ENCODE assay signal across 22 cellular contexts in the genomic region with DNA sequence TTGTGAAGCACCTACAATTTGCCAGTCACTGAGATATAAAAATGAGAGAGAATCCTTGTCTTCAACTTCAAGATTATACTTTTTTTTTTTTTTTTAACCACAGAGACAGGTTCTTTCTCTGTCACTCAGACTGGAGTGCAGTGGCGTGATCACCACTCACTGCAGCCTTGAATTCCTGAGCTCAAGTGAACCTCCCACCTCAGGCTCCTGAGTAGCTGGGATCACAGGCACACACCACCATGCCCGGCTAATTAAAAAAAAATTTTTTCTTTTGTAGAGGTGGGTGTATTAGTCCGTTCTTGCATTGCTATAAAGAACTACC.
"Had no signal": no experiment of that assay in that cellular context is flagged by ENCODE, and none has a peak within 500 bp of the region (broad histone marks: within the 10 kb centered on the region; RNA-seq: fewer than 3 reads in every experiment).

No MANE protein-coding gene starts in this region.

- ATAC-seq: gastroesophageal sphincter; pancreas; right lobe of liver; stimulated activated naive B cell treated with anti-CD40 and anti-IgM and Interleukin-4, amounts not matched to agents 10 μg/mL and 1 μg/mL and 100 μg/mL, for 72 hours had no signal

- H3K4me1 Mint-ChIP-seq: activated naive CD8-positive, alpha-beta T cell treated with anti-CD3 and anti-CD28 coated beads, Interleukin-2, amount 10 ng/mL, durations not matched to agents 7 days and 5 days had no signal

- H3K27me3 Mint-ChIP-seq: activated naive CD8-positive, alpha-beta T cell treated with anti-CD3 and anti-CD28 coated beads, Interleukin-2, amount 10 ng/mL, durations not matched to agents 7 days and 5 days had no signal

- H3K9me3 ChIP-seq: colonic mucosa, pancreas, right lobe of liver, transverse colon, uterus had no signal

- H3K4me3 Mint-ChIP-seq: activated CD4-positive, alpha-beta memory T cell treated with anti-CD3 and anti-CD28 coated beads for 36 hours; activated naive CD4-positive, alpha-beta T cell treated with anti-CD3 and anti-CD28 coated beads for 36 hours; activated naive CD8-positive, alpha-beta T cell treated with anti-CD3 and anti-CD28 coated beads, Interleukin-2, amount 10 ng/mL, durations not matched to agents 7 days and 5 days; nephron; stimulated activated naive B cell treated with anti-CD40 and anti-IgM and Interleukin-4, amounts not matched to agents 10 μg/mL and 1 μg/mL and 100 μg/mL, for 72 hours had no signal

- H3K4me3 ChIP-seq: breast epithelium, colonic mucosa, gastroesophageal sphincter, pancreas, right lobe of liver, transverse colon, uterus had no signal

- DNase-seq: activated CD4-positive, alpha-beta memory T cell treated with anti-CD3 and anti-CD28 coated beads for 36 hours; activated CD4-positive, alpha-beta T cell treated with anti-CD3 and anti-CD28 coated beads for 48 hours; activated CD4-positive, CD25-positive, alpha-beta regulatory T cell; activated naive CD4-positive, alpha-beta T cell treated with anti-CD3 and anti-CD28 coated beads for 36 hours; activated naive CD8-positive, alpha-beta T cell treated with anti-CD3 and anti-CD28 coated beads, Interleukin-2, amount 10 ng/mL, durations not matched to agents 7 days and 5 days; activated T-cell treated with anti-CD3 and anti-CD28 coated beads, Interleukin-2, amount 50 U/mL, for 48 hours; amniotic stem cell; colonic mucosa; hypothalamus; mesenchymal stem cell; pancreas; right lobe of liver; stimulated activated CD4-positive, alpha-beta T cell treated with anti-CD3 and anti-CD28 coated beads, Interleukin-2, amount 100 ng/mL, for 48 hours; stimulated activated CD8-positive, alpha-beta memory T cell treated with anti-CD3 and anti-CD28 coated beads, Interleukin-4, amount 100 ng/mL, for 48 hours; stimulated activated naive B cell treated with anti-CD40 and anti-IgM and Interleukin-4, amounts not matched to agents 10 μg/mL and 1 μg/mL and 100 μg/mL, for 72 hours; T-helper 9 cell; transverse colon had no signal

- H3K9me3 Mint-ChIP-seq: activated naive CD4-positive, alpha-beta T cell treated with anti-CD3 and anti-CD28 coated beads for 36 hours had no signal

- H3K36me3 ChIP-seq: breast epithelium, colonic mucosa, gastroesophageal sphincter, pancreas, right lobe of liver, transverse colon, uterus had no signal

- H3K27ac ChIP-seq: breast epithelium, colonic mucosa, epithelial cell of prostate, gastroesophageal sphincter, pancreas, right lobe of liver, transverse colon, uterus had no signal

- H3K36me3 Mint-ChIP-seq: activated CD4-positive, alpha-beta memory T cell treated with anti-CD3 and anti-CD28 coated beads for 36 hours; activated naive CD8-positive, alpha-beta T cell treated with anti-CD3 and anti-CD28 coated beads, Interleukin-2, amount 10 ng/mL, durations not matched to agents 7 days and 5 days had no signal

- H3K4me1 ChIP-seq: breast epithelium, colonic mucosa, gastroesophageal sphincter, pancreas, right lobe of liver, transverse colon, uterus had no signal

- H3K27me3 ChIP-seq: breast epithelium, colonic mucosa, gastroesophageal sphincter, pancreas, right lobe of liver, transverse colon, uterus had no signal

- H3K27ac Mint-ChIP-seq: activated CD4-positive, alpha-beta memory T cell treated with anti-CD3 and anti-CD28 coated beads for 36 hours; activated naive CD4-positive, alpha-beta T cell treated with anti-CD3 and anti-CD28 coated beads for 36 hours; activated naive CD8-positive, alpha-beta T cell treated with anti-CD3 and anti-CD28 coated beads, Interleukin-2, amount 10 ng/mL, durations not matched to agents 7 days and 5 days; stimulated activated naive B cell treated with anti-CD40 and anti-IgM and Interleukin-4, amounts not matched to agents 10 μg/mL and 1 μg/mL and 100 μg/mL, for 72 hours had no signal
